In genomic region chr2:96407041-96407918, GRCh38 we compare ENCODE assay signal across 8 cellular contexts.
DNase-seq lines count a peak whose midpoint lies in the region; ATAC-seq and TF ChIP-seq lines count a peak whose summit lies in the region.

No MANE protein-coding gene starts in this region.

- H3K36me3 ChIP-seq in stomach, result no peaks in the 10 kb centered on the region

- peaks cover 17 to 33% (median 28%) of the 10 kb centered on the region in 4 donors for H3K4me1 ChIP-seq in stomach

- ATAC-seq in GM21619 (IDR thresholded peaks at IDR 0.05; ENCODE audit: unreplicated experiment), result no peak

- H3K27ac ChIP-seq in stomach, result peak overlapping the region in 2 of 5 donors; percentile 16 to 20

- 17 to 26% (median 19%) methylated on average over 17 to 20 of the region's 20 CpGs for WGBS in stomach, 5 donors

- peaks cover 17% of the 10 kb centered on the region for H3K4me1 Mint-ChIP-seq in activated T-helper 2 cell treated with anti-CD3 and anti-CD28 coated beads, Interferon-gamma antibody, Interleukin-2, Interleukin-4, amounts not matched to agents 10 μg/mL and 5 μg/mL and 100 μg/mL, durations not matched to agents 14 hours and 24 hours and 36 hours (ENCODE audit: low read depth)
- peaks cover 40% of the 10 kb centered on the region for H3K4me1 Mint-ChIP-seq in neural crest cell

- H3K36me3 Mint-ChIP-seq in activated T-helper 2 cell treated with anti-CD3 and anti-CD28 coated beads, Interferon-gamma antibody, Interleukin-2, Interleukin-4, amounts not matched to agents 10 μg/mL and 5 μg/mL and 100 μg/mL, durations not matched to agents 14 hours and 24 hours and 36 hours (ENCODE audit: low read depth), result no peaks in the 10 kb centered on the region
- no peaks in the 10 kb centered on the region for H3K36me3 Mint-ChIP-seq in neural crest cell (ENCODE audit: low read depth)

- intact Hi-C loops in activated T-helper 2 cell treated with anti-CD3 and anti-CD28 coated beads, Interferon-gamma antibody, Interleukin-2, Interleukin-4, amounts not matched to agents 10 μg/mL and 5 μg/mL and 100 μg/mL, durations not matched to agents 14 hours and 24 hours and 36 hours (cut with micrococcal nuclease), result loop anchor here (1.0 to 5.0 kb wide), 4 partner anchors 47 to 147 kb away; no protein-coding TSS in a partner anchor
- intact Hi-C loops in stomach (cut with DNase I; ENCODE audit: low total_unique reads), result loop anchor here (5.0 kb wide), 1 partner anchor 100 kb away; the partner anchor contains the start of gene NEURL3

- H3K4me3 ChIP-seq in fibroblast of pulmonary artery (replicated peaks; ENCODE audit: low read depth, low read length) (no peak overlapping the region), stomach (no peak overlapping the region)

- no peaks in the 10 kb centered on the region for H3K27me3 Mint-ChIP-seq in activated T-helper 2 cell treated with anti-CD3 and anti-CD28 coated beads, Interferon-gamma antibody, Interleukin-2, Interleukin-4, amounts not matched to agents 10 μg/mL and 5 μg/mL and 100 μg/mL, durations not matched to agents 14 hours and 24 hours and 36 hours (ENCODE audit: low read depth)
- H3K27me3 Mint-ChIP-seq in neural crest cell (ENCODE audit: low read depth), result no peaks in the 10 kb centered on the region

- no peak for TF ChIP-seq POLR2A in stomach (IDR thresholded peaks at IDR 0.05)

- no peak for TF ChIP-seq EP300 in stomach (IDR thresholded peaks at IDR 0.05)

- H3K4me3 Mint-ChIP-seq in activated T-helper 2 cell treated with anti-CD3 and anti-CD28 coated beads, Interferon-gamma antibody, Interleukin-2, Interleukin-4, amounts not matched to agents 10 μg/mL and 5 μg/mL and 100 μg/mL, durations not matched to agents 14 hours and 24 hours and 36 hours (ENCODE audit: low read depth), result no peak overlapping the region
- peak overlapping the region; percentile 67 for H3K4me3 Mint-ChIP-seq in neural crest cell

- peak overlapping the region; percentile 76 for H3K27ac Mint-ChIP-seq in activated T-helper 2 cell treated with anti-CD3 and anti-CD28 coated beads, Interferon-gamma antibody, Interleukin-2, Interleukin-4, amounts not matched to agents 10 μg/mL and 5 μg/mL and 100 μg/mL, durations not matched to agents 14 hours and 24 hours and 36 hours
- peak overlapping the region; percentile 96 for H3K27ac Mint-ChIP-seq in neural crest cell (ENCODE audit: unreplicated experiment)

- H3K9me3 Mint-ChIP-seq in activated T-helper 2 cell treated with anti-CD3 and anti-CD28 coated beads, Interferon-gamma antibody, Interleukin-2, Interleukin-4, amounts not matched to agents 10 μg/mL and 5 μg/mL and 100 μg/mL, durations not matched to agents 14 hours and 24 hours and 36 hours, result no peaks in the 10 kb centered on the region
- no peaks in the 10 kb centered on the region for H3K9me3 Mint-ChIP-seq in neural crest cell

- DNase-seq in EL (peak; percentile 72), HT1080 (ENCODE audit: low read depth) (peak; percentile 30), RPMI7951 (ENCODE audit: low read depth) (peak; percentile 80), fibroblast of pulmonary artery (ENCODE audit: low read depth) (peak; percentile 87), neural crest cell (ENCODE audit: low read depth, low spot score) (peak; percentile 64), stomach (peak; percentile 63)
- DNase-seq in activated T-helper 2 cell treated with anti-CD3 and anti-CD28 coated beads, Interferon-gamma antibody, Interleukin-2, Interleukin-4, amounts not matched to agents 10 μg/mL and 5 μg/mL and 100 μg/mL, durations not matched to agents 14 hours and 24 hours and 36 hours (ENCODE audit: low spot score), result peak; percentile 64

- H3K27me3 ChIP-seq in stomach, result no peaks in the 10 kb centered on the region

- TF ChIP-seq CTCF in fibroblast of pulmonary artery (IDR thresholded peaks at IDR 0.05; ENCODE audit: low read length, missing control alignments) (peak; percentile 87), neural crest cell (conservative IDR thresholded peaks at IDR 0.05) (peak; percentile 83), stomach (IDR thresholded peaks at IDR 0.05) (peak in 5 of 7 experiments; percentile 65 to 84 (median 71))

- H3K9me3 ChIP-seq in stomach, result no peaks in the 10 kb centered on the region

Comparison
In these comparisons a context has a peak if more than half of its experiments do, and no peak if none do; other contexts are left out.
1. DNase-seq: peak in every context shown above with its lines; median percentile 87 in fibroblast of pulmonary artery; 80 in RPMI7951; 72 in EL; 64 in activated T-helper 2 cell treated with anti-CD3 and anti-CD28 coated beads, Interferon-gamma antibody, Interleukin-2, Interleukin-4, amounts not matched to agents 10 μg/mL and 5 μg/mL and 100 μg/mL, durations not matched to agents 14 hours and 24 hours and 36 hours; 64 in neural crest cell; 63 in stomach; 30 in HT1080.